In genomic region chr10:61452655-61453641, GRCh38 we compare ENCODE assay signal across 9 cellular contexts. TPM values are rescaled to one million over a fixed set of nuclear protein-coding genes. Genes with fewer than 3 reads are reported as not detected.
DNase-seq lines count a peak whose midpoint lies in the region; ATAC-seq and TF ChIP-seq lines count a peak whose summit lies in the region.
"Had no signal": no experiment of that assay in that cellular context is flagged by ENCODE, and none has a peak within 500 bp of the region (broad histone marks: within the 10 kb centered on the region; RNA-seq: fewer than 3 reads in every experiment).

TSS of gene TMEM26 (minus strand) at chr10:61453381. CDS start at chr10:61453081, 300 bp downstream.

- H3K27me3 Mint-ChIP-seq in stimulated activated naive CD8-positive, alpha-beta T cell treated with anti-CD3 and anti-CD28 coated beads, Interleukin-15, amount 100 ng/mL, for 72 hours = peaks cover 51% of the 10 kb centered on the region

- H3K27ac ChIP-seq in esophagus muscularis mucosa (replicated peaks in 1 of 4) = peak within 1 kb of the TSS in 1 of 4 donors; percentile 6
- H3K27ac ChIP-seq in mucosa of rectum (ENCODE audit: low read depth in 2 of 2, low read length in 2 of 2) = peak within 1 kb of the TSS in 1 of 2 donors; percentile 46
- H3K27ac ChIP-seq in aorta (ENCODE audit: low read depth in 1 of 2, low read length in 2 of 2) = no peak within 1 kb of the TSS
- H3K27ac ChIP-seq: neutrophil had no signal

- H3K4me3 ChIP-seq in esophagus muscularis mucosa (peak within 1 kb of the TSS; percentile 55 to 67 (median 58)), mucosa of rectum (ENCODE audit: low read length in 2 of 2) (peak within 1 kb of the TSS; percentile 63 to 76), aorta (ENCODE audit: low read length in 2 of 2) (peak within 1 kb of the TSS; percentile 18 to 47)

- WGBS in esophagus muscularis mucosa = 6% methylated on average over 26 of the region's 58 CpGs
- 0% methylated on average over 58 of the region's 58 CpGs for WGBS in aorta, 2 donors

- TF ChIP-seq EP300 in esophagus muscularis mucosa (IDR thresholded peaks at IDR 0.05) = no peak

- H3K4me1 ChIP-seq in esophagus muscularis mucosa (peaks cover 11 to 21% (median 18%) of the 10 kb centered on the region in 4 donors), mucosa of rectum (ENCODE audit: control insufficient read depth in 2 of 2, insufficient read depth in 2 of 2, low read length in 2 of 2) (no peaks in the 10 kb centered on the region), aorta (ENCODE audit: control insufficient read depth in 1 of 2, insufficient read depth in 2 of 2, low read length in 2 of 2) (no peaks in the 10 kb centered on the region)

- TF ChIP-seq CTCF in esophagus muscularis mucosa (IDR thresholded peaks at IDR 0.05) = no peak

- peak within 1 kb of the TSS; percentile 17 to 24 for H3K9ac ChIP-seq in mucosa of rectum (ENCODE audit: low read depth in 1 of 2, low read length in 2 of 2)

- TF ChIP-seq POLR2A in esophagus muscularis mucosa (IDR thresholded peaks at IDR 0.05; ENCODE audit: low read depth) = no peak

- peaks cover 0 to 28% (median 0%) of the 10 kb centered on the region in 4 donors for H3K27me3 ChIP-seq in esophagus muscularis mucosa
- H3K27me3 ChIP-seq in mucosa of rectum (ENCODE audit: control insufficient read depth in 2 of 2, insufficient read depth in 2 of 2, low read length in 2 of 2) = peaks cover 7% of the 10 kb centered on the region in 2 donors
- no peaks in the 10 kb centered on the region for H3K27me3 ChIP-seq in aorta (ENCODE audit: control insufficient read depth in 1 of 2, insufficient read depth in 2 of 2, low read length in 1 of 2)

- intact Hi-C loops in esophagus muscularis mucosa (cut with DNase I) = no loop called here
- intact Hi-C loops in aorta (cut with DNase I) = no loop called here

- no peaks in the 10 kb centered on the region for H3K9me3 Mint-ChIP-seq in stimulated activated naive CD8-positive, alpha-beta T cell treated with anti-CD3 and anti-CD28 coated beads, Interleukin-15, amount 100 ng/mL, for 72 hours

- peak within 1 kb of the TSS in 1 of 2 donors; percentile 31 for H3K4me3 Mint-ChIP-seq in stimulated activated naive CD8-positive, alpha-beta T cell treated with anti-CD3 and anti-CD28 coated beads, Interleukin-15, amount 100 ng/mL, for 72 hours

- H3K36me3 ChIP-seq in esophagus muscularis mucosa = no peaks in the 10 kb centered on the region
- no peaks in the 10 kb centered on the region for H3K36me3 ChIP-seq in mucosa of rectum (ENCODE audit: control insufficient read depth in 2 of 2, insufficient read depth in 2 of 2, low read length in 2 of 2)
- no peaks in the 10 kb centered on the region for H3K36me3 ChIP-seq in aorta (ENCODE audit: control insufficient read depth in 1 of 2, insufficient read depth in 2 of 2, low read length in 1 of 2)
- H3K36me3 ChIP-seq: neutrophil had no signal

- ATAC-seq in stimulated activated naive CD8-positive, alpha-beta T cell treated with anti-CD3 and anti-CD28 coated beads, Interleukin-15, amount 100 ng/mL, for 72 hours = peak; percentile 26
- ATAC-seq in stimulated activated naive CD8-positive, alpha-beta T cell treated with anti-CD3 and anti-CD28 coated beads, Interleukin-15, Interleukin-2, amounts not matched to agents 100 U/mL and 50 U/mL, for 24 hours = no peak
- ATAC-seq in aorta (ENCODE audit: low FRiP score) (peak; percentile 50), HG02588 (IDR thresholded peaks at IDR 0.05; ENCODE audit: unreplicated experiment) (no peak)

- no peak within 1 kb of the TSS for H3K27ac Mint-ChIP-seq in stimulated activated naive CD8-positive, alpha-beta T cell treated with anti-CD3 and anti-CD28 coated beads, Interleukin-15, amount 100 ng/mL, for 72 hours

- H3K4me1 Mint-ChIP-seq in stimulated activated naive CD8-positive, alpha-beta T cell treated with anti-CD3 and anti-CD28 coated beads, Interleukin-15, amount 100 ng/mL, for 72 hours = peaks cover 11% of the 10 kb centered on the region

- H3K9me3 ChIP-seq in esophagus muscularis mucosa = no peaks in the 10 kb centered on the region
- no peaks in the 10 kb centered on the region for H3K9me3 ChIP-seq in mucosa of rectum (ENCODE audit: control insufficient read depth in 2 of 2, low read length in 2 of 2)
- no peaks in the 10 kb centered on the region for H3K9me3 ChIP-seq in aorta (ENCODE audit: control insufficient read depth, low read length)
- H3K9me3 ChIP-seq: neutrophil had no signal

- no peak for DNase-seq in stimulated activated naive CD8-positive, alpha-beta T cell treated with anti-CD3 and anti-CD28 coated beads, Interleukin-15, amount 100 ng/mL, for 72 hours
- no peak for DNase-seq in stimulated activated naive CD8-positive, alpha-beta T cell treated with anti-CD3 and anti-CD28 coated beads, Interleukin-15, Interleukin-2, amounts not matched to agents 100 U/mL and 50 U/mL, for 24 hours
- no peak for DNase-seq in esophagus muscularis mucosa (ENCODE audit: extremely low spot score)
- peak; percentile 78 to 82 for DNase-seq in aorta
- no peak for DNase-seq in NCI-H2029 treated with DMSO at 0.1 percent for 48 hours (lab: John Stamatoyannopoulos, UW)
- DNase-seq in cerebellum (ENCODE audit: low spot score) = no peak

RNA-seq across cellular contexts. Expression of gene TMEM26, which starts in this region (rescaled TPM):
- total RNA-seq in esophagus muscularis mucosa (under 1 TPM in 3 of 4 donors, not detected in 1; 0.13 to 0.29 (median 0.17) TPM), aorta (under 1 TPM; 0.54 to 0.62 TPM), cerebellum (2.4 TPM)
- polyA plus RNA-seq in aorta = 1 to 10 TPM in 1 of 2 donors, under 1 TPM in 1; 0.25 to 1.3 TPM

Comparison
In these comparisons a context has a peak if more than half of its experiments do, and no peak if none do; other contexts are left out.
1. ATAC-seq: peak in stimulated activated naive CD8-positive, alpha-beta T cell treated with anti-CD3 and anti-CD28 coated beads, Interleukin-15, amount 100 ng/mL, for 72 hours (single experiment) and aorta (single experiment); none in stimulated activated naive CD8-positive, alpha-beta T cell treated with anti-CD3 and anti-CD28 coated beads, Interleukin-15, Interleukin-2, amounts not matched to agents 100 U/mL and 50 U/mL, for 24 hours (single experiment) and HG02588 (single experiment).
2. DNase-seq: peak in aorta (2 of 2); none in stimulated activated naive CD8-positive, alpha-beta T cell treated with anti-CD3 and anti-CD28 coated beads, Interleukin-15, amount 100 ng/mL, for 72 hours (0 of 2), stimulated activated naive CD8-positive, alpha-beta T cell treated with anti-CD3 and anti-CD28 coated beads, Interleukin-15, Interleukin-2, amounts not matched to agents 100 U/mL and 50 U/mL, for 24 hours (single experiment), esophagus muscularis mucosa (single experiment), NCI-H2029 treated with DMSO at 0.1 percent for 48 hours (single experiment) and cerebellum (single experiment).
3. Peak in every context shown above with its lines, with median percentiles within 50 percentile points of each other: H3K4me3 ChIP-seq.